In genomic region chr5:127358782-127359181, GRCh38 we compare ENCODE assay signal across 13 cellular contexts.
A peak's percentile ranks its signal among the peaks of the same experiment; 100 is the strongest.
DNase-seq lines count a peak whose midpoint lies in the region; ATAC-seq and TF ChIP-seq lines count a peak whose summit lies in the region.
"Had no signal": no experiment of that assay in that cellular context is flagged by ENCODE, and none has a peak within 500 bp of the region (broad histone marks: within the 10 kb centered on the region; RNA-seq: fewer than 3 reads in every experiment).

No MANE protein-coding gene starts in this region.

- no peaks in the 10 kb centered on the region for H3K27me3 ChIP-seq in dorsolateral prefrontal cortex

- H3K4me3 ChIP-seq in dorsolateral prefrontal cortex, result peak overlapping the region in 3 of 59 donors; percentile 2 to 13 (median 4)

- peak overlapping the region in 53 of 59 donors; percentile 0 to 85 (median 58) for H3K27ac ChIP-seq in dorsolateral prefrontal cortex

- DNase-seq in DMS 273 treated with DMSO at 0.1 percent for 48 hours (lab: John Stamatoyannopoulos, UW) (peak; percentile 38), NCI-H69 (lab: John Stamatoyannopoulos, UW) (peak; percentile 27), dorsolateral prefrontal cortex (no peak), pons (ENCODE audit: low spot score) (peak; percentile 64), posterior cingulate gyrus (no peak), OCI-M1 (lab: John Stamatoyannopoulos, UW) (no peak), cerebellum (ENCODE audit: low spot score) (no peak)
- DNase-seq: C1 segment of cervical spinal cord; DND-41; effector CD4-positive, alpha-beta T cell; NCI-H526; trophoblast cell had no signal

- intact Hi-C loops in dorsolateral prefrontal cortex (cut with DNase I) (no loop called here), posterior cingulate gyrus (cut with DNase I) (loop anchor here (10.0 kb wide), 1 partner anchor 64 kb away; the partner anchor contains the start of gene MEGF10)

- no peak for TF ChIP-seq CTCF in dorsolateral prefrontal cortex (IDR thresholded peaks at IDR 0.05 in 54 of 56, conservative IDR thresholded peaks at IDR 0.05 in 2 of 56; ENCODE audit: low read depth in 1 of 56, partially characterized antibody in 56 of 56)

- no peak for ATAC-seq in GM21390 (IDR thresholded peaks at IDR 0.05; ENCODE audit: unreplicated experiment)

Comparison
In these comparisons a context has a peak if more than half of its experiments do, and no peak if none do; other contexts are left out.
1. DNase-seq: peak in DMS 273 treated with DMSO at 0.1 percent for 48 hours (single experiment), NCI-H69 (single experiment) and pons (single experiment); none in dorsolateral prefrontal cortex (0 of 10), posterior cingulate gyrus (0 of 10), OCI-M1 (single experiment) and cerebellum (single experiment).